17 cellular contexts compared by ENCODE assay signal in the genomic region with DNA sequence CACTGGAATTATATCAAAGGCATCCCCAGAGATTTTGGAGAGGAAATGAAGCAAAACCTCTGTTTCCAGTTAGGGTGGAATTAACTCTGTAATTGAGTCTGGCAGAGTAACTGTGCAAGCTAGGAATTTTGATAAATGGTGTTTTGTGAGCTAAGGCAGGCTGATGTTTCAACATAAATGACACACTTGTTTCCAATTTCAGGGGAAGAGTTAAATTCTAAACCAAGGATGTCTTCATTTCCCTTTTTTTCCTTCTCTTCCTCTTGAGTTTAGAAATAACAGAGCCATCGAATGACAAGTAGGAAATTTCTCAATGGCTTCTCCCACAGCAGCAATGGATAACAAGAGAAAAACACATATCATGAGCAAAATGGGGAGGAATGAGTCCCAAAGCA.
DNase-seq lines count a peak whose midpoint lies in the region; TF ChIP-seq lines count a peak whose summit lies in the region.
"Had no signal": no experiment of that assay in that cellular context is flagged by ENCODE, and none has a peak within 500 bp of the region (broad histone marks: within the 10 kb centered on the region; RNA-seq: fewer than 3 reads in every experiment).

No MANE protein-coding gene starts in this region.

- no peaks in the 10 kb centered on the region for H3K36me3 Mint-ChIP-seq in nephron progenitor cell (ENCODE audit: low read depth)
- H3K36me3 Mint-ChIP-seq: neural progenitor cell had no signal

- peak overlapping the region; percentile 49 for H3K27ac Mint-ChIP-seq in nephron progenitor cell
- H3K27ac Mint-ChIP-seq: activated CD4-positive, alpha-beta T cell treated with anti-CD3 and anti-CD28 coated beads for 36 hours; neural progenitor cell; T-helper 1 cell treated with Interleukin-12 subunit alpha and Interleukin-12 subunit beta and Interleukin-4 antibody, amounts not matched to agents 30 μg/mL and 1 μg/mL, for 36 hours had no signal

- H3K4me3 ChIP-seq in testis: no peak overlapping the region
- H3K4me3 ChIP-seq: GM12878, neural progenitor cell had no signal

- H3K4me1 ChIP-seq in testis: no peaks in the 10 kb centered on the region
- H3K4me1 ChIP-seq: neural progenitor cell had no signal

- TF ChIP-seq CTCF in nephron progenitor cell (IDR thresholded peaks at IDR 0.05) (no peak), testis (IDR thresholded peaks at IDR 0.05) (no peak)

- H3K9me3 Mint-ChIP-seq in nephron progenitor cell: no peaks in the 10 kb centered on the region
- H3K9me3 Mint-ChIP-seq: activated T-cell treated with anti-CD3 and anti-CD28 coated beads, Interleukin-2, amount 50 U/mL, for 4 hours; neural progenitor cell; T-helper 1 cell treated with Interleukin-12 subunit alpha and Interleukin-12 subunit beta and Interleukin-4 antibody, amounts not matched to agents 30 μg/mL and 1 μg/mL, for 36 hours had no signal

- TF ChIP-seq POLR2A in testis (IDR thresholded peaks at IDR 0.05): no peak

- H3K36me3 ChIP-seq in testis (ENCODE audit: low read depth, missing control alignments): no peaks in the 10 kb centered on the region
- H3K36me3 ChIP-seq: neural progenitor cell had no signal

- H3K27ac ChIP-seq in testis: no peak overlapping the region
- H3K27ac ChIP-seq: neural progenitor cell had no signal

- peaks cover 9% of the 10 kb centered on the region for H3K27me3 Mint-ChIP-seq in nephron progenitor cell (ENCODE audit: low read depth, poor library complexity)

- DNase-seq in AG08395 (ENCODE audit: low spot score) (peak; percentile 38), NOMO-1 treated with DMSO at 0.1 percent for 48 hours (lab: John Stamatoyannopoulos, UW; ENCODE audit: unreplicated experiment) (peak; percentile 77), fibroblast of gingiva (ENCODE audit: low read depth) (peak; percentile 93), nephron progenitor cell (no peak), testis (no peak), iPS-NIHi7 (ENCODE audit: extremely low spot score) (no peak), NCI-H510A (lab: John Stamatoyannopoulos, UW) (no peak), NCI-H524 (lab: John Stamatoyannopoulos, UW) (no peak)
- DNase-seq: activated CD4-positive, alpha-beta T cell treated with anti-CD3 and anti-CD28 coated beads for 36 hours; activated T-cell treated with anti-CD3 and anti-CD28 coated beads, Interleukin-2, amount 50 U/mL, for 4 hours; DMS79 treated with DMSO at 0.1 percent for 48 hours; effector CD8-positive, alpha-beta T cell; NCI-H2081 treated with DMSO at 0.1 percent for 48 hours; stimulated activated CD4-positive, alpha-beta T cell treated with anti-CD3 and anti-CD28 coated beads, Interleukin-15, amount 100 ng/mL, for 24 hours had no signal

- H3K4me1 Mint-ChIP-seq in nephron progenitor cell: peaks cover 30% of the 10 kb centered on the region
- H3K4me1 Mint-ChIP-seq: neural progenitor cell had no signal

- no peaks in the 10 kb centered on the region for H3K27me3 ChIP-seq in testis
- H3K27me3 ChIP-seq: neural progenitor cell had no signal

- 63 to 79% methylated on average over 1 of the region's 1 CpG for WGBS in testis, 2 donors

- H3K4me3 Mint-ChIP-seq in nephron progenitor cell: no peak overlapping the region
- H3K4me3 Mint-ChIP-seq: activated CD4-positive, alpha-beta T cell treated with anti-CD3 and anti-CD28 coated beads for 36 hours; activated T-cell treated with anti-CD3 and anti-CD28 coated beads, Interleukin-2, amount 50 U/mL, for 4 hours; neural progenitor cell; T-helper 1 cell treated with Interleukin-12 subunit alpha and Interleukin-12 subunit beta and Interleukin-4 antibody, amounts not matched to agents 30 μg/mL and 1 μg/mL, for 36 hours had no signal

- intact Hi-C loops in testis (cut with DNase I; ENCODE audit: low total_unique reads): no loop called here

- no peaks in the 10 kb centered on the region for H3K9me3 ChIP-seq in testis

Comparison
In these comparisons a context has a peak if more than half of its experiments do, and no peak if none do; other contexts are left out.
1. DNase-seq: peak in AG08395 (single experiment), NOMO-1 treated with DMSO at 0.1 percent for 48 hours (single experiment) and fibroblast of gingiva (single experiment); none in nephron progenitor cell (single experiment), testis (single experiment), iPS-NIHi7 (single experiment), NCI-H510A (single experiment) and NCI-H524 (0 of 2).